In genomic region chr6:158501638-158502592, GRCh38 we compare ENCODE assay signal across 24 cellular contexts.
"Had no signal": no experiment of that assay in that cellular context is flagged by ENCODE, and none has a peak within 500 bp of the region (broad histone marks: within the 10 kb centered on the region; RNA-seq: fewer than 3 reads in every experiment).

No MANE protein-coding gene starts in this region.

- H3K27ac Mint-ChIP-seq: activated CD4-positive, alpha-beta memory T cell treated with anti-CD3 and anti-CD28 coated beads for 36 hours; activated naive CD8-positive, alpha-beta T cell treated with anti-CD3 and anti-CD28 coated beads, Interleukin-2, amount 50 U/mL, for 24 hours; activated T-helper 1 cell treated with anti-CD3 and anti-CD28 coated beads, Interleukin-12 subunit alpha, Interleukin-12 subunit beta, Interleukin-2, Interleukin-4 antibody, amounts not matched to agents 30 ng/mL and 10 ng/mL and 1 ng/mL, durations not matched to agents 14 hours and 24 hours and 36 hours; T-helper 17 cell had no signal

- H3K9me3 Mint-ChIP-seq: activated CD4-positive, alpha-beta memory T cell treated with anti-CD3 and anti-CD28 coated beads for 36 hours; activated naive CD8-positive, alpha-beta T cell treated with anti-CD3 and anti-CD28 coated beads, Interleukin-2, amount 50 U/mL, for 24 hours; activated T-helper 1 cell treated with anti-CD3 and anti-CD28 coated beads, Interleukin-12 subunit alpha, Interleukin-12 subunit beta, Interleukin-2, Interleukin-4 antibody, amounts not matched to agents 30 ng/mL and 10 ng/mL and 1 ng/mL, durations not matched to agents 14 hours and 24 hours and 36 hours; stimulated activated effector memory CD8-positive, alpha-beta T cell treated with anti-CD3 and anti-CD28 coated beads, Interleukin-12 subunit alpha, Interleukin-12 subunit beta, amount 100 ng/mL, for 72 hours had no signal

- H3K4me3 ChIP-seq: esophagus squamous epithelium, gastrocnemius medialis, heart left ventricle, right lobe of liver, upper lobe of left lung had no signal

- H3K27me3 Mint-ChIP-seq: activated CD4-positive, alpha-beta memory T cell treated with anti-CD3 and anti-CD28 coated beads for 36 hours; activated naive CD8-positive, alpha-beta T cell treated with anti-CD3 and anti-CD28 coated beads, Interleukin-2, amount 50 U/mL, for 24 hours; T-helper 17 cell had no signal

- DNase-seq: activated CD4-positive, alpha-beta memory T cell treated with anti-CD3 and anti-CD28 coated beads for 36 hours; activated CD4-positive, alpha-beta T cell treated with anti-CD3 and anti-CD28 coated beads for 48 hours; activated gamma-delta T cell; activated naive CD4-positive, alpha-beta T cell treated with anti-CD3 and anti-CD28 coated beads, Interleukin-2, amount 50 U/mL, for 16 hours; activated naive CD8-positive, alpha-beta T cell treated with anti-CD3 and anti-CD28 coated beads, Interleukin-2, amount 50 U/mL, for 24 hours; activated T-cell treated with anti-CD3 and anti-CD28 coated beads for 4 hours; brain microvascular endothelial cell; central memory CD4-positive, alpha-beta T cell; esophagus squamous epithelium; gastrocnemius medialis; heart left ventricle; left cardiac atrium; midbrain; nucleus accumbens; right lobe of liver; small intestine; stimulated activated CD4-positive, alpha-beta T cell treated with anti-CD3 and anti-CD28 coated beads, Interleukin-2, amount 100 ng/mL, for 24 hours; SW 1271; T-helper 17 cell had no signal

- FAIRE-seq: colon, islet of Langerhans, small intestine had no signal

- H3K27ac ChIP-seq: brain microvascular endothelial cell, esophagus squamous epithelium, gastrocnemius medialis, heart left ventricle, right lobe of liver, upper lobe of left lung had no signal

- ATAC-seq: activated naive CD8-positive, alpha-beta T cell treated with anti-CD3 and anti-CD28 coated beads, Interleukin-2, amount 50 U/mL, for 24 hours; gastrocnemius medialis; left cardiac atrium; stimulated activated effector memory CD8-positive, alpha-beta T cell treated with anti-CD3 and anti-CD28 coated beads, Interleukin-12 subunit alpha, Interleukin-12 subunit beta, amount 100 ng/mL, for 72 hours; T-helper 17 cell had no signal

- H3K27me3 ChIP-seq: brain microvascular endothelial cell, esophagus squamous epithelium, gastrocnemius medialis, heart left ventricle, right lobe of liver, upper lobe of left lung had no signal

- H3K9me3 ChIP-seq: esophagus squamous epithelium, gastrocnemius medialis, heart left ventricle, right lobe of liver, upper lobe of left lung had no signal

- H3K4me1 ChIP-seq: heart left ventricle, right lobe of liver, upper lobe of left lung had no signal

- H3K4me1 Mint-ChIP-seq: activated naive CD8-positive, alpha-beta T cell treated with anti-CD3 and anti-CD28 coated beads, Interleukin-2, amount 50 U/mL, for 24 hours; stimulated activated effector memory CD8-positive, alpha-beta T cell treated with anti-CD3 and anti-CD28 coated beads, Interleukin-12 subunit alpha, Interleukin-12 subunit beta, amount 100 ng/mL, for 72 hours; T-helper 17 cell had no signal

- H3K4me3 Mint-ChIP-seq: activated CD4-positive, alpha-beta memory T cell treated with anti-CD3 and anti-CD28 coated beads for 36 hours; activated naive CD8-positive, alpha-beta T cell treated with anti-CD3 and anti-CD28 coated beads, Interleukin-2, amount 50 U/mL, for 24 hours; activated T-helper 1 cell treated with anti-CD3 and anti-CD28 coated beads, Interleukin-12 subunit alpha, Interleukin-12 subunit beta, Interleukin-2, Interleukin-4 antibody, amounts not matched to agents 30 ng/mL and 10 ng/mL and 1 ng/mL, durations not matched to agents 14 hours and 24 hours and 36 hours; stimulated activated effector memory CD8-positive, alpha-beta T cell treated with anti-CD3 and anti-CD28 coated beads, Interleukin-12 subunit alpha, Interleukin-12 subunit beta, amount 100 ng/mL, for 72 hours; T-helper 17 cell had no signal
